In genomic region chr7:157568071-157568784, GRCh38 we compare ENCODE assay signal across 8 cellular contexts.
DNase-seq lines count a peak whose midpoint lies in the region; ATAC-seq lines count a peak whose summit lies in the region.

No MANE protein-coding gene starts in this region.

- H3K9ac ChIP-seq in iPS-18a (ENCODE audit: low read length), result peak overlapping the region; percentile 24

- DNase-seq in H7, result no peak
- no peak for DNase-seq in NCI-H128 (lab: John Stamatoyannopoulos, UW; ENCODE audit: unreplicated experiment)
- no peak for DNase-seq in EL
- no peak for DNase-seq in NCI-H1105 treated with DMSO at 0.1 percent for 48 hours (lab: John Stamatoyannopoulos, UW)

- H3K9me3 Mint-ChIP-seq in activated T-helper 17 cell treated with anti-CD3 and anti-CD28 coated beads, Interleukin-2, amount 50 U/mL, for 72 hours, result no peaks in the 10 kb centered on the region
- H3K9me3 Mint-ChIP-seq in stimulated activated memory B cell treated with anti-CD40 and anti-IgM and Interleukin-4, amounts not matched to agents 10 μg/mL and 1 μg/mL and 100 μg/mL, for 72 hours, result no peaks in the 10 kb centered on the region

- no peaks in the 10 kb centered on the region for H3K36me3 Mint-ChIP-seq in activated T-helper 17 cell treated with anti-CD3 and anti-CD28 coated beads, Interleukin-2, amount 50 U/mL, for 72 hours (ENCODE audit: low read depth)
- peaks cover 6% of the 10 kb centered on the region for H3K36me3 Mint-ChIP-seq in stimulated activated memory B cell treated with anti-CD40 and anti-IgM and Interleukin-4, amounts not matched to agents 10 μg/mL and 1 μg/mL and 100 μg/mL, for 72 hours

- peak overlapping the region; percentile 91 for H3K4me3 Mint-ChIP-seq in activated T-helper 17 cell treated with anti-CD3 and anti-CD28 coated beads, Interleukin-2, amount 50 U/mL, for 72 hours
- peak overlapping the region; percentile 85 for H3K4me3 Mint-ChIP-seq in stimulated activated memory B cell treated with anti-CD40 and anti-IgM and Interleukin-4, amounts not matched to agents 10 μg/mL and 1 μg/mL and 100 μg/mL, for 72 hours

- peaks cover 10% of the 10 kb centered on the region for H3K4me1 Mint-ChIP-seq in activated T-helper 17 cell treated with anti-CD3 and anti-CD28 coated beads, Interleukin-2, amount 50 U/mL, for 72 hours
- H3K4me1 Mint-ChIP-seq in stimulated activated memory B cell treated with anti-CD40 and anti-IgM and Interleukin-4, amounts not matched to agents 10 μg/mL and 1 μg/mL and 100 μg/mL, for 72 hours, result peaks cover 23% of the 10 kb centered on the region

- no peak overlapping the region for H3K27ac ChIP-seq in iPS-18a (ENCODE audit: low read length)

- H3K36me3 ChIP-seq in H7 (replicated peaks; ENCODE audit: control insufficient read depth, insufficient read depth, low read length), result no peaks in the 10 kb centered on the region
- H3K36me3 ChIP-seq in iPS-18a (ENCODE audit: control insufficient read depth, low read depth, low read length), result no peaks in the 10 kb centered on the region

- H3K27me3 ChIP-seq in H7 (ENCODE audit: control insufficient read depth, insufficient read depth, low read length) (no peaks in the 10 kb centered on the region), iPS-18a (ENCODE audit: control insufficient read depth, insufficient read depth, low read length) (peaks cover 29% of the 10 kb centered on the region)

- peaks cover 14% of the 10 kb centered on the region for H3K4me1 ChIP-seq in iPS-18a (ENCODE audit: control insufficient read depth, low read depth, low read length)

- H3K27me3 Mint-ChIP-seq in activated T-helper 17 cell treated with anti-CD3 and anti-CD28 coated beads, Interleukin-2, amount 50 U/mL, for 72 hours, result no peaks in the 10 kb centered on the region
- H3K27me3 Mint-ChIP-seq in stimulated activated memory B cell treated with anti-CD40 and anti-IgM and Interleukin-4, amounts not matched to agents 10 μg/mL and 1 μg/mL and 100 μg/mL, for 72 hours, result no peaks in the 10 kb centered on the region

- H3K9me3 ChIP-seq in iPS-18a (ENCODE audit: control insufficient read depth, low read depth, low read length), result no peaks in the 10 kb centered on the region

- peak; percentile 1 for ATAC-seq in activated T-helper 17 cell treated with anti-CD3 and anti-CD28 coated beads, Interleukin-2, amount 50 U/mL, for 72 hours (replicated peaks)
- no peak for ATAC-seq in stimulated activated memory B cell treated with anti-CD40 and anti-IgM and Interleukin-4, amounts not matched to agents 10 μg/mL and 1 μg/mL and 100 μg/mL, for 72 hours
- ATAC-seq in HG03354 (IDR thresholded peaks at IDR 0.05; ENCODE audit: poor library complexity, severe bottlenecking, unreplicated experiment), result no peak

- H3K4me3 ChIP-seq in H7 (ENCODE audit: insufficient read depth, low read depth, low read length), result peak overlapping the region; percentile 22; the same call in 1 of the 2 replicates
- peak overlapping the region; percentile 52 for H3K4me3 ChIP-seq in iPS-18a (ENCODE audit: low read length)

- peak overlapping the region; percentile 90 for H3K27ac Mint-ChIP-seq in activated T-helper 17 cell treated with anti-CD3 and anti-CD28 coated beads, Interleukin-2, amount 50 U/mL, for 72 hours
- peak overlapping the region; percentile 85 for H3K27ac Mint-ChIP-seq in stimulated activated memory B cell treated with anti-CD40 and anti-IgM and Interleukin-4, amounts not matched to agents 10 μg/mL and 1 μg/mL and 100 μg/mL, for 72 hours
